9 cellular contexts compared by ENCODE assay signal in the genomic region with DNA sequence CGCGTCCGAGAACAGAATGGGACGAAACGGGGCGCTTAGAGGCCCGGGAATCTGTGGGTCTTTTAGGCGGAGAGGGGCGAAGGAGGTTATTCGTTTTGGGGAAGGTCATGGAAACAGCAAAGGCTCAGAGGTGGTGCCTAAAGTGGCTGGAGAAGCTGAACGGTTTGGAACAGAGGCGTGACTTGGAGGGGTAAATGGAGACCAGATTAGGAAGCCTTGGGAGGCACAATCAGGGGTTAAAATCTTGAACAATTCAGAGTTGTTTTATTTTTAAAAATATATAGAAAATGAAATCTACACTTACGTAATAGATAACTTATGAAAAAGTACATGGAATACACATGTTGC. TPM values are rescaled to one million over a fixed set of nuclear protein-coding genes. Genes with fewer than 3 reads are reported as not detected.
DNase-seq lines count a peak whose midpoint lies in the region; ATAC-seq, FAIRE-seq and TF ChIP-seq lines count a peak whose summit lies in the region.
"Had no signal": no experiment of that assay in that cellular context is flagged by ENCODE, and none has a peak within 500 bp of the region (broad histone marks: within the 10 kb centered on the region; RNA-seq: fewer than 3 reads in every experiment).

No MANE protein-coding gene starts in this region.

- H3K36me3 ChIP-seq in HUES6 (ENCODE audit: control insufficient read depth, insufficient read depth, low read length) (peaks cover 4% of the 10 kb centered on the region; the same call in 1 of the 2 replicates), body of pancreas (replicated peaks in 1 of 2; ENCODE audit: insufficient read depth in 1 of 2, low read depth in 2 of 2) (no peaks in the 10 kb centered on the region), kidney (ENCODE audit: control insufficient read depth in 1 of 2, insufficient read depth in 2 of 2, low read length in 2 of 2) (no peaks in the 10 kb centered on the region)

- WGBS in body of pancreas, 2 donors = 0 to 3% methylated on average over 13 of the region's 13 CpGs

- ATAC-seq in body of pancreas (no peak), GM18868 (IDR thresholded peaks at IDR 0.05; ENCODE audit: unreplicated experiment) (no peak), GM18498 (IDR thresholded peaks at IDR 0.05; ENCODE audit: unreplicated experiment) (no peak)
- ATAC-seq in stimulated activated effector memory CD8-positive, alpha-beta T cell treated with anti-CD3 and anti-CD28 coated beads, Interleukin-12 subunit alpha, Interleukin-12 subunit beta, amount 100 ng/mL, for 72 hours = no peak

- H3K27me3 ChIP-seq in HUES6 (ENCODE audit: control insufficient read depth, insufficient read depth, low read length) (no peaks in the 10 kb centered on the region), body of pancreas (no peaks in the 10 kb centered on the region)

- H3K9me3 ChIP-seq in HUES6 (ENCODE audit: control insufficient read depth, insufficient read depth, low read depth, low read length) (peaks cover 20% of the 10 kb centered on the region), body of pancreas (no peaks in the 10 kb centered on the region), kidney (ENCODE audit: control insufficient read depth in 1 of 2, low read length in 2 of 2) (no peaks in the 10 kb centered on the region)

- no peaks in the 10 kb centered on the region for H3K36me3 Mint-ChIP-seq in stimulated activated effector memory CD8-positive, alpha-beta T cell treated with anti-CD3 and anti-CD28 coated beads, Interleukin-12 subunit alpha, Interleukin-12 subunit beta, amount 100 ng/mL, for 72 hours

- peak overlapping the region; percentile 71 for H3K4me3 Mint-ChIP-seq in stimulated activated effector memory CD8-positive, alpha-beta T cell treated with anti-CD3 and anti-CD28 coated beads, Interleukin-12 subunit alpha, Interleukin-12 subunit beta, amount 100 ng/mL, for 72 hours

- FAIRE-seq in kidney (lab: Jason Lieb, UNC) = no peak
- FAIRE-seq: GM18507 had no signal

- H3K4me3 ChIP-seq in HUES6 (ENCODE audit: low read depth, low read length) = peak overlapping the region; percentile 71
- peak overlapping the region; percentile 39 to 53 for H3K4me3 ChIP-seq in body of pancreas
- peak overlapping the region; percentile 61 to 71 for H3K4me3 ChIP-seq in kidney (ENCODE audit: low read length in 2 of 2)

- H3K27ac Mint-ChIP-seq in stimulated activated effector memory CD8-positive, alpha-beta T cell treated with anti-CD3 and anti-CD28 coated beads, Interleukin-12 subunit alpha, Interleukin-12 subunit beta, amount 100 ng/mL, for 72 hours = no peak overlapping the region

- TF ChIP-seq CTCF in body of pancreas (IDR thresholded peaks at IDR 0.05) (no peak), kidney (IDR thresholded peaks at IDR 0.05; ENCODE audit: borderline replicate concordance, extremely low read depth, insufficient read depth) (no peak)

- no peaks in the 10 kb centered on the region for H3K9me3 Mint-ChIP-seq in stimulated activated effector memory CD8-positive, alpha-beta T cell treated with anti-CD3 and anti-CD28 coated beads, Interleukin-12 subunit alpha, Interleukin-12 subunit beta, amount 100 ng/mL, for 72 hours

- intact Hi-C loops in body of pancreas (cut with DNase I) = no loop called here
- intact Hi-C loops in kidney (cut with DNase I) = no loop called here

- H3K9ac ChIP-seq in HUES6 (ENCODE audit: low read length) (peak overlapping the region; percentile 79), kidney (ENCODE audit: low read length in 2 of 2) (no peak overlapping the region)

- H3K4me1 ChIP-seq in HUES6 (ENCODE audit: control insufficient read depth, insufficient read depth, low read length) (peaks cover 21% of the 10 kb centered on the region; the same call in 1 of the 2 replicates), body of pancreas (peaks cover 53% of the 10 kb centered on the region), kidney (ENCODE audit: control insufficient read depth in 1 of 2, insufficient read depth in 1 of 2, low read depth in 1 of 2, low read length in 2 of 2) (peaks cover 0 to 4% of the 10 kb centered on the region in 2 donors)

- no peak for TF ChIP-seq POLR2A in body of pancreas (IDR thresholded peaks at IDR 0.05)

- DNase-seq in body of pancreas (no peak), kidney (no peak), NCI-H187 treated with DMSO at 0.1 percent for 48 hours (lab: John Stamatoyannopoulos, UW) (no peak), RKO (ENCODE audit: low spot score) (no peak)
- no peak for DNase-seq in stimulated activated effector memory CD8-positive, alpha-beta T cell treated with anti-CD3 and anti-CD28 coated beads, Interleukin-12 subunit alpha, Interleukin-12 subunit beta, amount 100 ng/mL, for 72 hours (ENCODE audit: low spot score in 2 of 2)

- peaks cover 13% of the 10 kb centered on the region for H3K4me1 Mint-ChIP-seq in stimulated activated effector memory CD8-positive, alpha-beta T cell treated with anti-CD3 and anti-CD28 coated beads, Interleukin-12 subunit alpha, Interleukin-12 subunit beta, amount 100 ng/mL, for 72 hours

- peak overlapping the region; percentile 78 for H3K27ac ChIP-seq in HUES6 (ENCODE audit: low read depth, low read length)
- peak overlapping the region; percentile 53 to 89 (median 75) for H3K27ac ChIP-seq in body of pancreas
- no peak overlapping the region for H3K27ac ChIP-seq in kidney (ENCODE audit: low read depth in 2 of 2, low read length in 2 of 2)

RNA-seq across cellular contexts. Expression of a gene that starts 0.2 kb away (rescaled TPM):
- total RNA-seq in body of pancreas (1 to 10 TPM; 2.6 to 9.6 TPM), kidney (0.72 TPM)
- 7.6 TPM for polyA plus RNA-seq in kidney (ENCODE audit: insufficient read depth, low read depth, low replicate concordance)

RNA-seq across cellular contexts. Expression of a gene that starts 14.7 kb away (rescaled TPM):
- total RNA-seq in body of pancreas (10 to 100 TPM in 1 of 2 donors, under 1 TPM in 1; 0.78 to 11.2 TPM), kidney (0.44 TPM)
- polyA plus RNA-seq in kidney (ENCODE audit: insufficient read depth, low read depth, low replicate concordance) = 0.32 TPM

RNA-seq across cellular contexts. Expression of a gene that starts 45.4 kb away (rescaled TPM):
- total RNA-seq in body of pancreas (10 to 100 TPM in 1 of 2 donors, 1 to 10 TPM in 1; 4.0 to 14.5 TPM), kidney (111 TPM)
- polyA plus RNA-seq in kidney (ENCODE audit: insufficient read depth, low read depth, low replicate concordance) = 579 TPM

Comparison
In these comparisons a context has a peak if more than half of its experiments do, and no peak if none do; other contexts are left out.
1. H3K27ac ChIP-seq: peak in HUES6 (single experiment) and body of pancreas (4 of 4); none in kidney (0 of 2).
2. Peak in every context shown above with its lines, with median percentiles within 50 percentile points of each other: H3K4me3 ChIP-seq.